1 cellular context compared by ENCODE assay signal in genomic region chr7:124784879-124785818, GRCh38.
A peak's percentile ranks its signal among the peaks of the same experiment; 100 is the strongest.
TF ChIP-seq lines count a peak whose summit lies in the region.

No MANE protein-coding gene starts in this region.

TF ChIP-seq in SK-N-SH, 30 proteins besides CTCF, POLR2A, EP300 and RAD21:
- peak; percentile 98 for TF ChIP-seq SMC3 (IDR thresholded peaks at IDR 0.05; ENCODE audit: low read depth, low read length)
- peak; percentile 18 for TF ChIP-seq CHD2 (IDR thresholded peaks at IDR 0.05; ENCODE audit: low read length, partially characterized antibody)
- TF ChIP-seq GATA2 (CRISPR knock-in tag; IDR thresholded peaks at IDR 0.05) = no peak
- TF ChIP-seq POLR2AphosphoS5 (IDR thresholded peaks at IDR 0.05; ENCODE audit: low read depth, low read length) = no peak
- TF ChIP-seq MEF2A (IDR thresholded peaks at IDR 0.05; ENCODE audit: borderline replicate concordance, low read depth) = no peak
- TF ChIP-seq MAX (IDR thresholded peaks at IDR 0.05; ENCODE audit: low read depth) = no peak
- TF ChIP-seq MXI1 (IDR thresholded peaks at IDR 0.05; ENCODE audit: low read depth, low read length) = peak; percentile 42; the same call in 1 of the 2 replicates
- peak; percentile 21; the same call in 1 of the 2 replicates for TF ChIP-seq NRF1 (IDR thresholded peaks at IDR 0.05; ENCODE audit: low read depth, low read length)
- TF ChIP-seq FOXM1 (IDR thresholded peaks at IDR 0.05; ENCODE audit: low read depth) = no peak
- no peak for TF ChIP-seq TEAD4 (IDR thresholded peaks at IDR 0.05; ENCODE audit: borderline replicate concordance, insufficient read depth)
- no peak for TF ChIP-seq YY1 (IDR thresholded peaks at IDR 0.05; ENCODE audit: low read depth)
- no peak for TF ChIP-seq REST (IDR thresholded peaks at IDR 0.05; ENCODE audit: low read depth, low read length)
- TF ChIP-seq FOXJ3 (CRISPR knock-in tag; IDR thresholded peaks at IDR 0.05) = no peak
- TF ChIP-seq GABPA (IDR thresholded peaks at IDR 0.05; ENCODE audit: low read depth) = no peak
- no peak for TF ChIP-seq SIN3A (IDR thresholded peaks at IDR 0.05; ENCODE audit: borderline replicate concordance, low read depth, low read length)
- no peak for TF ChIP-seq ELF1 (IDR thresholded peaks at IDR 0.05)
- peak; percentile 48; the same call in 1 of the 2 replicates for TF ChIP-seq USF1 (IDR thresholded peaks at IDR 0.05; ENCODE audit: borderline replicate concordance, low read depth)
- no peak for TF ChIP-seq PBX3 (IDR thresholded peaks at IDR 0.05)
- peak; percentile 30; the same call in 1 of the 2 replicates for TF ChIP-seq USF2 (IDR thresholded peaks at IDR 0.05; ENCODE audit: borderline replicate concordance, low read depth, low read length)
- no peak for TF ChIP-seq NFIC (IDR thresholded peaks at IDR 0.05; ENCODE audit: borderline replicate concordance)
- no peak for TF ChIP-seq JUND (IDR thresholded peaks at IDR 0.05)
- TF ChIP-seq EZH2phosphoT487 (IDR thresholded peaks at IDR 0.05; ENCODE audit: borderline replicate concordance, low read depth) = no peak
- no peak for TF ChIP-seq ZBTB33 (IDR thresholded peaks at IDR 0.05; ENCODE audit: borderline replicate concordance, low read depth)
- TF ChIP-seq TAF1 (IDR thresholded peaks at IDR 0.05; ENCODE audit: borderline replicate concordance, low read depth, low read length) = no peak
- TF ChIP-seq IRF3 (IDR thresholded peaks at IDR 0.05; ENCODE audit: low read depth, low read length) = no peak
- TF ChIP-seq TCF12 (IDR thresholded peaks at IDR 0.05) = peak; percentile 9; the same call in 1 of the 2 replicates
- TF ChIP-seq FOSL2 (IDR thresholded peaks at IDR 0.05; ENCODE audit: borderline replicate concordance, low read depth) = no peak
- peak; percentile 76; the same call in 1 of the 2 replicates for TF ChIP-seq RCOR1 (IDR thresholded peaks at IDR 0.05; ENCODE audit: low read length)
- peak; percentile 45; the same call in 1 of the 2 replicates for TF ChIP-seq RFX5 (IDR thresholded peaks at IDR 0.05; ENCODE audit: low read length)
- no peak for TF ChIP-seq RXRA (IDR thresholded peaks at IDR 0.05; ENCODE audit: borderline replicate concordance, low read depth)
